Comparison of ENCODE assay signal across 32 cellular contexts in genomic region chr14:25037032-25037431, GRCh38. TPM values are rescaled to one million over a fixed set of nuclear protein-coding genes. Genes with fewer than 3 reads are reported as not detected.
"Had no signal": no experiment of that assay in that cellular context is flagged by ENCODE, and none has a peak within 500 bp of the region (broad histone marks: within the 10 kb centered on the region; RNA-seq: fewer than 3 reads in every experiment).

No MANE protein-coding gene starts in this region.

- H3K27me3 ChIP-seq: adrenal gland, body of pancreas, dorsolateral prefrontal cortex, testis, uterus had no signal

- H3K4me3 Mint-ChIP-seq: activated CD4-positive, alpha-beta memory T cell treated with anti-CD3 and anti-CD28 coated beads for 36 hours; activated naive CD4-positive, alpha-beta T cell treated with anti-CD3 and anti-CD28 coated beads for 36 hours; activated naive CD8-positive, alpha-beta T cell treated with anti-CD3 and anti-CD28 coated beads for 36 hours; activated T-helper 1 cell treated with anti-CD3 and anti-CD28 coated beads, Interleukin-12 subunit alpha, Interleukin-12 subunit beta, Interleukin-2, Interleukin-4 antibody, amounts not matched to agents 30 ng/mL and 10 ng/mL and 1 ng/mL, durations not matched to agents 14 hours and 24 hours and 36 hours; naive thymus-derived CD4-positive, alpha-beta T cell; neural crest cell; T-helper 17 cell had no signal

- H3K9me3 ChIP-seq: adrenal gland, body of pancreas, psoas muscle, testis, uterus had no signal

- ATAC-seq: activated CD4-positive, CD25-positive, alpha-beta regulatory T cell treated with anti-CD3 and anti-CD28 coated beads, Interleukin-2, amount 50 U/mL, for 24 hours; body of pancreas; left lobe of liver; naive thymus-derived CD4-positive, alpha-beta T cell; psoas muscle; stimulated activated naive CD8-positive, alpha-beta T cell treated with anti-CD3 and anti-CD28 coated beads, Interleukin-15, Interleukin-2, amounts not matched to agents 100 U/mL and 50 U/mL, for 24 hours; T-helper 17 cell had no signal

- H3K36me3 Mint-ChIP-seq: activated CD4-positive, alpha-beta memory T cell treated with anti-CD3 and anti-CD28 coated beads for 36 hours; activated naive CD8-positive, alpha-beta T cell treated with anti-CD3 and anti-CD28 coated beads for 36 hours; naive thymus-derived CD4-positive, alpha-beta T cell had no signal

- H3K36me3 ChIP-seq: adrenal gland, uterus, WERI-Rb-1 had no signal

- H3K4me3 ChIP-seq: adrenal gland, body of pancreas, coronary artery, dorsolateral prefrontal cortex, lung, psoas muscle, testis, uterus had no signal

- H3K4me1 ChIP-seq: adrenal gland, parathyroid adenoma, psoas muscle, testis, uterus had no signal

- H3K4me1 Mint-ChIP-seq: activated naive CD8-positive, alpha-beta T cell treated with anti-CD3 and anti-CD28 coated beads for 36 hours; naive thymus-derived CD4-positive, alpha-beta T cell; T-helper 17 cell had no signal

- H3K27ac Mint-ChIP-seq: activated CD4-positive, alpha-beta memory T cell treated with anti-CD3 and anti-CD28 coated beads for 36 hours; activated naive CD4-positive, alpha-beta T cell treated with anti-CD3 and anti-CD28 coated beads for 36 hours; activated naive CD8-positive, alpha-beta T cell treated with anti-CD3 and anti-CD28 coated beads for 36 hours; activated T-helper 1 cell treated with anti-CD3 and anti-CD28 coated beads, Interleukin-12 subunit alpha, Interleukin-12 subunit beta, Interleukin-2, Interleukin-4 antibody, amounts not matched to agents 30 ng/mL and 10 ng/mL and 1 ng/mL, durations not matched to agents 14 hours and 24 hours and 36 hours; naive thymus-derived CD4-positive, alpha-beta T cell; T-helper 17 cell had no signal

- DNase-seq: activated CD4-positive, alpha-beta memory T cell treated with anti-CD3 and anti-CD28 coated beads for 36 hours; activated CD4-positive, alpha-beta T cell treated with anti-CD3 and anti-CD28 coated beads for 48 hours; activated CD8-positive, alpha-beta memory T cell treated with anti-CD3 and anti-CD28 coated beads, Interleukin-2, amount 50 U/mL, for 4 hours; activated effector memory CD4-positive, alpha-beta T cell treated with anti-CD3 and anti-CD28 coated beads, Interleukin-2, amount 50 U/mL, for 16 hours; activated naive CD4-positive, alpha-beta T cell treated with anti-CD3 and anti-CD28 coated beads for 36 hours; activated naive CD8-positive, alpha-beta T cell treated with anti-CD3 and anti-CD28 coated beads for 36 hours; activated T-cell treated with anti-CD3 and anti-CD28 coated beads, Interleukin-2, amount 50 U/mL, for 1 hour; adrenal gland; aorta; body of pancreas; cerebellar nuclear complex; dorsolateral prefrontal cortex; effector memory CD4-positive, alpha-beta T cell; glutamatergic neuron; naive thymus-derived CD4-positive, alpha-beta T cell; nucleus accumbens; psoas muscle; stimulated activated CD4-positive, alpha-beta T cell treated with anti-CD3 and anti-CD28 coated beads, Interleukin-2, amount 100 ng/mL, for 48 hours; stimulated activated naive CD8-positive, alpha-beta T cell treated with anti-CD3 and anti-CD28 coated beads, Interleukin-15, Interleukin-2, amounts not matched to agents 100 U/mL and 50 U/mL, for 24 hours; T-helper 17 cell; T1000; testis; trophoblast cell; uterus; WERI-Rb-1 had no signal

- H3K27me3 Mint-ChIP-seq: activated CD4-positive, alpha-beta memory T cell treated with anti-CD3 and anti-CD28 coated beads for 36 hours; T-helper 17 cell had no signal

- H3K9me3 Mint-ChIP-seq: activated T-helper 1 cell treated with anti-CD3 and anti-CD28 coated beads, Interleukin-12 subunit alpha, Interleukin-12 subunit beta, Interleukin-2, Interleukin-4 antibody, amounts not matched to agents 30 ng/mL and 10 ng/mL and 1 ng/mL, durations not matched to agents 14 hours and 24 hours and 36 hours had no signal

- H3K27ac ChIP-seq: adrenal gland, body of pancreas, coronary artery, dorsolateral prefrontal cortex, parathyroid adenoma, psoas muscle, testis, uterus, WERI-Rb-1 had no signal

RNA-seq across cellular contexts. Expression of gene STXBP6, which starts 12.9 kb away (rescaled TPM):
- total RNA-seq: activated CD4-positive, alpha-beta memory T cell treated with anti-CD3 and anti-CD28 coated beads for 36 hours; activated naive CD4-positive, alpha-beta T cell treated with anti-CD3 and anti-CD28 coated beads for 36 hours; activated naive CD8-positive, alpha-beta T cell treated with anti-CD3 and anti-CD28 coated beads for 36 hours; activated T-helper 1 cell treated with anti-CD3 and anti-CD28 coated beads, Interleukin-12 subunit alpha, Interleukin-12 subunit beta, Interleukin-2, Interleukin-4 antibody, amounts not matched to agents 30 ng/mL and 10 ng/mL and 1 ng/mL, durations not matched to agents 14 hours and 24 hours and 36 hours; naive thymus-derived CD4-positive, alpha-beta T cell; T-helper 17 cell had no signal
- polyA plus RNA-seq: naive thymus-derived CD4-positive, alpha-beta T cell had no signal
